8 cellular contexts compared by ENCODE assay signal in genomic region chr16:30997887-30998711, GRCh38. TPM values are rescaled to one million over a fixed set of nuclear protein-coding genes. Genes with fewer than 3 reads are reported as not detected.
DNase-seq lines count a peak whose midpoint lies in the region; TF ChIP-seq lines count a peak whose summit lies in the region.

No MANE protein-coding gene starts in this region.

- peaks cover 31% of the 10 kb centered on the region for H3K27me3 Mint-ChIP-seq in mesothelial cell of epicardium (ENCODE audit: low read depth)

- H3K4me3 ChIP-seq in coronary artery, result peak overlapping the region; percentile 77

- no peaks in the 10 kb centered on the region for H3K9me3 Mint-ChIP-seq in mesothelial cell of epicardium

- TF ChIP-seq CTCF in coronary artery (IDR thresholded peaks at IDR 0.05) (no peak), mesothelial cell of epicardium (IDR thresholded peaks at IDR 0.05; ENCODE audit: unreplicated experiment) (no peak)

- H3K27ac ChIP-seq in coronary artery, result peak overlapping the region; percentile 22 to 79

- H3K36me3 Mint-ChIP-seq in mesothelial cell of epicardium, result no peaks in the 10 kb centered on the region

- peak overlapping the region; percentile 68 for H3K4me3 Mint-ChIP-seq in mesothelial cell of epicardium

- peaks cover 21% of the 10 kb centered on the region for H3K4me1 Mint-ChIP-seq in mesothelial cell of epicardium

- DNase-seq in AG08395 (ENCODE audit: low spot score) (peak; percentile 91), LHCN-M2 (ENCODE audit: low read depth) (peak; percentile 94), coronary artery (ENCODE audit: low spot score) (no peak), mesothelial cell of epicardium (ENCODE audit: low spot score in 2 of 2, unreplicated experiment in 2 of 2) (no peak), NCI-H1105 treated with DMSO at 0.1 percent for 48 hours (lab: John Stamatoyannopoulos, UW) (no peak), NCI-H2227 (lab: John Stamatoyannopoulos, UW; ENCODE audit: unreplicated experiment) (no peak), SKM-1 treated with dmso at 0.1 percent for 144 hours (lab: John Stamatoyannopoulos, UW; ENCODE audit: unreplicated experiment) (no peak)
- no peak for DNase-seq in activated CD4-positive, CD25-positive, alpha-beta regulatory T cell treated with anti-CD3 and anti-CD28 coated beads, Interleukin-2, amount 50 U/mL, for 72 hours

- H3K27ac Mint-ChIP-seq in mesothelial cell of epicardium, result no peak overlapping the region

RNA-seq across cellular contexts. Expression of gene STX1B, which starts 12.3 kb away (rescaled TPM):
- total RNA-seq in LHCN-M2 (2014; rRNA removed), result 1.7 and 4.1 TPM in 2 replicates
- polyA plus RNA-seq in LHCN-M2 (2012), result 3.4 TPM
- total RNA-seq in mesothelial cell of epicardium, result 4.9 to 5.9 TPM (median 5.2 TPM) in 3 replicates

RNA-seq across cellular contexts. Expression of gene HSD3B7, which starts 13.1 kb away (rescaled TPM):
- total RNA-seq in LHCN-M2 (2014; rRNA removed), result 133 and 143 TPM in 2 replicates
- 38.4 TPM for polyA plus RNA-seq in LHCN-M2 (2012)
- 3.5 to 4.0 TPM (median 3.6 TPM) in 3 replicates for total RNA-seq in mesothelial cell of epicardium

RNA-seq across cellular contexts. Expression of gene STX4, which starts 35.3 kb away (rescaled TPM):
- total RNA-seq in LHCN-M2 (2014; rRNA removed), result 51.4 and 52.9 TPM in 2 replicates
- polyA plus RNA-seq in LHCN-M2 (2012), result 103 TPM
- 39.2 to 42.8 TPM (median 40.2 TPM) in 3 replicates for total RNA-seq in mesothelial cell of epicardium

RNA-seq across cellular contexts. Expression of gene SETD1A, which starts 40.5 kb away (rescaled TPM):
- total RNA-seq in LHCN-M2 (2014; rRNA removed) (2.4 and 3.4 TPM in 2 replicates), mesothelial cell of epicardium (30.8 to 39.1 TPM (median 36.4 TPM) in 3 replicates)
- polyA plus RNA-seq in LHCN-M2 (2012), result 8.3 TPM

RNA-seq across cellular contexts. Expression of gene ORAI3, which starts 49.2 kb away (rescaled TPM):
- total RNA-seq in LHCN-M2 (2014; rRNA removed) (62.5 and 73.6 TPM in 2 replicates), mesothelial cell of epicardium (25.8 to 28.2 TPM (median 26.2 TPM) in 3 replicates)
- polyA plus RNA-seq in LHCN-M2 (2012), result 27.1 TPM

Comparison
In these comparisons a context has a peak if more than half of its experiments do, and no peak if none do; other contexts are left out.
1. DNase-seq: peak in AG08395 (single experiment) and LHCN-M2 (single experiment); none in coronary artery (single experiment), mesothelial cell of epicardium (0 of 2), NCI-H1105 treated with DMSO at 0.1 percent for 48 hours (single experiment), NCI-H2227 (single experiment), SKM-1 treated with dmso at 0.1 percent for 144 hours (single experiment) and activated CD4-positive, CD25-positive, alpha-beta regulatory T cell treated with anti-CD3 and anti-CD28 coated beads, Interleukin-2, amount 50 U/mL, for 72 hours (single experiment).
2. RNA of gene HSD3B7, which starts 13.1 kb away (total RNA-seq): 133 to 143 TPM in LHCN-M2; 3.5 to 4.0 TPM in mesothelial cell of epicardium; every median in the first group is over 10 times any median in the second.